ENCODE assay signal across 14 cellular contexts in genomic region chrX:19332983-19333382, GRCh38. TPM values are rescaled to one million over a fixed set of nuclear protein-coding genes. Genes with fewer than 3 reads are reported as not detected.
DNase-seq lines count a peak whose midpoint lies in the region; ATAC-seq and TF ChIP-seq lines count a peak whose summit lies in the region.
"Had no signal": no experiment of that assay in that cellular context is flagged by ENCODE, and none has a peak within 500 bp of the region (broad histone marks: within the 10 kb centered on the region; RNA-seq: fewer than 3 reads in every experiment).

No MANE protein-coding gene starts in this region.

- CTCF ChIA-PET in WTC11 (lab: Charles Lee): interaction anchor here (0.8 to 3.2 kb wide), 14 partner anchors 10 to 405 kb away, joined by 3 to 64 read pairs (median 4); no protein-coding TSS in a partner anchor

- peak; percentile 4 for DNase-seq in AG09319 (ENCODE audit: extremely low read depth, low read depth)
- peak; percentile 32 for DNase-seq in H7
- DNase-seq in WTC11 (ENCODE audit: low spot score): peak; percentile 38
- DNase-seq in hippocampal formation (lab: John Stamatoyannopoulos, UW): peak; percentile 3 to 5
- no peak for DNase-seq in GF-D8 (lab: John Stamatoyannopoulos, UW)
- no peak for DNase-seq in immature natural killer cell
- no peak for DNase-seq in NCI-H446 treated with DMSO at 0.1 percent for 48 hours (lab: John Stamatoyannopoulos, UW)
- DNase-seq in GOT3 (lab: John Stamatoyannopoulos, UW): no peak
- DNase-seq: activated gamma-delta T cell treated with Interleukin-2 at 50 U/mL for 16 hours, glutamatergic neuron, midbrain, NCI-H1436 had no signal

- peak; percentile 63 for ATAC-seq in WTC11

- no peaks in the 10 kb centered on the region for H3K36me3 ChIP-seq in H7 (replicated peaks; ENCODE audit: control insufficient read depth, insufficient read depth, low read length)
- H3K36me3 ChIP-seq: BLaER1, SJSA1 had no signal

- no peaks in the 10 kb centered on the region for H3K27me3 ChIP-seq in H7 (ENCODE audit: control insufficient read depth, insufficient read depth, low read length)
- H3K27me3 ChIP-seq: SJSA1 had no signal

- H3K9me3 Mint-ChIP-seq in WTC11 (peaks cover 10% of the 10 kb centered on the region), immature natural killer cell (peaks cover 0 to 6% (median under 1%) of the 10 kb centered on the region in 6 donors)

- H3K27me3 Mint-ChIP-seq in WTC11 (ENCODE audit: low read depth) (no peaks in the 10 kb centered on the region; the same call in 1 of the 2 replicates), immature natural killer cell (ENCODE audit: low read depth in 3 of 3) (peaks cover 6 to 7% (median 7%) of the 10 kb centered on the region in 3 donors)

- H3K27ac Mint-ChIP-seq in WTC11 (peak overlapping the region; percentile 72; the same call in 1 of the 2 replicates), immature natural killer cell (no peak overlapping the region)

- H3K4me1 Mint-ChIP-seq in WTC11: peaks cover 9% of the 10 kb centered on the region
- peaks cover 0 to 6% of the 10 kb centered on the region in 2 donors for H3K4me1 Mint-ChIP-seq in immature natural killer cell

- POLR2A ChIA-PET in WTC11 (lab: Charles Lee): no interaction called here

- H3K36me3 Mint-ChIP-seq in WTC11 (peaks cover 3% of the 10 kb centered on the region; the same call in 1 of the 2 replicates), immature natural killer cell (peaks cover 0 to 4% (median 3%) of the 10 kb centered on the region in 3 donors)

- TF ChIP-seq CTCF in AG09319 (IDR thresholded peaks at IDR 0.05; ENCODE audit: low read depth, low read length): no peak
- no peak for TF ChIP-seq CTCF in WTC11 (IDR thresholded peaks at IDR 0.05)

- no peak overlapping the region for H3K4me3 Mint-ChIP-seq in WTC11
- no peak overlapping the region for H3K4me3 Mint-ChIP-seq in immature natural killer cell

- no peak overlapping the region for H3K4me3 ChIP-seq in H7 (ENCODE audit: insufficient read depth, low read depth, low read length)
- H3K4me3 ChIP-seq: BLaER1, SJSA1 had no signal

TF ChIP-seq in WTC11, 78 proteins besides CTCF, POLR2A, EP300 and RAD21:
- TF ChIP-seq SP1 (CRISPR knock-in tag; conservative IDR thresholded peaks at IDR 0.05) (no peak), GTF2I (CRISPR knock-in tag; conservative IDR thresholded peaks at IDR 0.05) (no peak), CDX4 (CRISPR knock-in tag; IDR thresholded peaks at IDR 0.05; ENCODE audit: borderline replicate concordance) (no peak), ZNF121 (CRISPR knock-in tag; IDR thresholded peaks at IDR 0.05) (no peak), NFATC4 (CRISPR knock-in tag; IDR thresholded peaks at IDR 0.05) (no peak), GRHL2 (CRISPR knock-in tag; IDR thresholded peaks at IDR 0.05; ENCODE audit: insufficient replicate concordance, severe bottlenecking) (no peak), ESRRA (CRISPR knock-in tag; IDR thresholded peaks at IDR 0.05; ENCODE audit: borderline replicate concordance) (no peak), ELF4 (CRISPR knock-in tag; IDR thresholded peaks at IDR 0.05; ENCODE audit: low read depth) (no peak), SMAD3 (CRISPR knock-in tag; IDR thresholded peaks at IDR 0.05; ENCODE audit: borderline replicate concordance) (no peak)
- TF ChIP-seq, protein P1, sequence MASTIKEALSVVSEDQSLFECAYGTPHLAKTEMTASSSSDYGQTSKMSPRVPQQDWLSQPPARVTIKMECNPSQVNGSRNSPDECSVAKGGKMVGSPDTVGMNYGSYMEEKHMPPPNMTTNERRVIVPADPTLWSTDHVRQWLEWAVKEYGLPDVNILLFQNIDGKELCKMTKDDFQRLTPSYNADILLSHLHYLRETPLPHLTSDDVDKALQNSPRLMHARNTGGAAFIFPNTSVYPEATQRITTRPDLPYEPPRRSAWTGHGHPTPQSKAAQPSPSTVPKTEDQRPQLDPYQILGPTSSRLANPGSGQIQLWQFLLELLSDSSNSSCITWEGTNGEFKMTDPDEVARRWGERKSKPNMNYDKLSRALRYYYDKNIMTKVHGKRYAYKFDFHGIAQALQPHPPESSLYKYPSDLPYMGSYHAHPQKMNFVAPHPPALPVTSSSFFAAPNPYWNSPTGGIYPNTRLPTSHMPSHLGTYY (CRISPR knock-in tag; IDR thresholded peaks at IDR 0.05): no peak

RNA-seq across cellular contexts. Expression of gene PDHA1, which starts 10.7 kb away (rescaled TPM):
- total RNA-seq in H7 (2014; rRNA removed; shearing (Covaris generic)): 237 and 271 TPM in 2 replicates
- 246 to 292 TPM (median 271 TPM) in 3 replicates for total RNA-seq in WTC11 (2021)
- polyA plus RNA-seq in immature natural killer cell: 100 to 1,000 TPM in 2 of 3 donors, 10 to 100 TPM in 1; 66.6 to 117 (median 102) TPM

Comparison
In these comparisons a context has a peak if more than half of its experiments do, and no peak if none do; other contexts are left out.
1. DNase-seq: peak in AG09319 (single experiment), H7 (single experiment), WTC11 (single experiment) and hippocampal formation (2 of 2); none in GF-D8 (single experiment), immature natural killer cell (0 of 3), NCI-H446 treated with DMSO at 0.1 percent for 48 hours (single experiment) and GOT3 (single experiment).